1 cellular context compared by ENCODE assay signal in genomic region chr9:95025213-95026170, GRCh38.
TF ChIP-seq lines count a peak whose summit lies in the region.

No MANE protein-coding gene starts in this region.

TF ChIP-seq in HepG2, 621 proteins besides CTCF, POLR2A, EP300 and RAD21 (continued from another document):
- peak; percentile 97; the same call in 1 of the 2 replicates for TF ChIP-seq THRA (CRISPR knock-in tag; IDR thresholded peaks at IDR 0.05; ENCODE audit: borderline replicate concordance)
- 0 out of 2 replicates have a peak, but pooled peaks have one; percentile 20 for TF ChIP-seq KAT8 (CRISPR knock-in tag; IDR thresholded peaks at IDR 0.05)
- no peak for TF ChIP-seq ZNF354B (CRISPR knock-in tag; IDR thresholded peaks at IDR 0.05)
- peak; percentile 39; the same call in 1 of the 2 replicates for TF ChIP-seq ZMYM4 (CRISPR knock-in tag; IDR thresholded peaks at IDR 0.05)
- no peak for TF ChIP-seq NFYC (CRISPR knock-in tag; IDR thresholded peaks at IDR 0.05)
- no peak for TF ChIP-seq KAT7 (CRISPR knock-in tag; IDR thresholded peaks at IDR 0.05; ENCODE audit: borderline replicate concordance)
- peak; percentile 63 for TF ChIP-seq ARID3A (IDR thresholded peaks at IDR 0.05; ENCODE audit: low read depth, low read length)
- TF ChIP-seq U2AF2 (IDR thresholded peaks at IDR 0.05; ENCODE audit: low read depth, low read length) = no peak
- TF ChIP-seq SCMH1 (CRISPR knock-in tag; IDR thresholded peaks at IDR 0.05; ENCODE audit: borderline replicate concordance) = no peak
- no peak for TF ChIP-seq POLR2AphosphoS2 (IDR thresholded peaks at IDR 0.05; ENCODE audit: low read depth, low read length)
- TF ChIP-seq RCOR2 (CRISPR knock-in tag; IDR thresholded peaks at IDR 0.05) = no peak
- TF ChIP-seq ZNF136 (CRISPR knock-in tag; IDR thresholded peaks at IDR 0.05; ENCODE audit: low read depth) = no peak
- TF ChIP-seq ATM (IDR thresholded peaks at IDR 0.05; ENCODE audit: borderline replicate concordance) = no peak
- no peak for TF ChIP-seq ZFAT (CRISPR knock-in tag; conservative IDR thresholded peaks at IDR 0.05)
- peak; percentile 42 for TF ChIP-seq STAG1 (CRISPR knock-in tag; IDR thresholded peaks at IDR 0.05)
- peak; percentile 18; the same call in 1 of the 2 replicates for TF ChIP-seq ZNF687 (CRISPR knock-in tag; IDR thresholded peaks at IDR 0.05)
- TF ChIP-seq ZBTB42 (CRISPR knock-in tag; IDR thresholded peaks at IDR 0.05) = no peak
- no peak for TF ChIP-seq XBP1 (CRISPR knock-in tag; IDR thresholded peaks at IDR 0.05)
- TF ChIP-seq ATAD3A (CRISPR knock-in tag; IDR thresholded peaks at IDR 0.05) = no peak
- no peak for TF ChIP-seq RBM39 (IDR thresholded peaks at IDR 0.05; ENCODE audit: low read depth, low read length, poor library complexity, severe bottlenecking)
- no peak for TF ChIP-seq ZNF770 (CRISPR knock-in tag; IDR thresholded peaks at IDR 0.05)
- no peak for TF ChIP-seq RORA (CRISPR knock-in tag; IDR thresholded peaks at IDR 0.05)
- no peak for TF ChIP-seq TAF1 (CRISPR knock-in tag; IDR thresholded peaks at IDR 0.05)
- no peak for TF ChIP-seq DBP (CRISPR knock-in tag; IDR thresholded peaks at IDR 0.05; ENCODE audit: not compliant biosample characterization)
- no peak for TF ChIP-seq CCAR2 (optimal IDR thresholded peaks at IDR 0.05; ENCODE audit: low read depth, low read length)
- TF ChIP-seq THYN1 (CRISPR knock-in tag; IDR thresholded peaks at IDR 0.05; ENCODE audit: borderline replicate concordance, low read depth) = no peak
- TF ChIP-seq RARA (CRISPR knock-in tag; IDR thresholded peaks at IDR 0.05) = peak; percentile 50
- TF ChIP-seq ZNF841 (CRISPR knock-in tag; IDR thresholded peaks at IDR 0.05; ENCODE audit: borderline replicate concordance) = no peak
- no peak for TF ChIP-seq TOE1 (CRISPR knock-in tag; IDR thresholded peaks at IDR 0.05)
- 0 out of 2 replicates have a peak, but pooled peaks have one; percentile 35 for TF ChIP-seq TFE3 (CRISPR knock-in tag; IDR thresholded peaks at IDR 0.05)
- TF ChIP-seq ZNF777 (CRISPR knock-in tag; IDR thresholded peaks at IDR 0.05) = no peak
- TF ChIP-seq SIN3A (IDR thresholded peaks at IDR 0.05; ENCODE audit: borderline replicate concordance, low read depth, low read length) = no peak
- TF ChIP-seq ARNT (IDR thresholded peaks at IDR 0.05) = no peak
- TF ChIP-seq ZBTB26 (CRISPR knock-in tag; IDR thresholded peaks at IDR 0.05; ENCODE audit: borderline replicate concordance) = peak; percentile 51; the same call in 1 of the 2 replicates
- 0 out of 2 replicates have a peak, but pooled peaks have one; percentile 29 for TF ChIP-seq MAX (IDR thresholded peaks at IDR 0.05)
- TF ChIP-seq IKZF4 (CRISPR knock-in tag; IDR thresholded peaks at IDR 0.05; ENCODE audit: borderline replicate concordance, low read depth, not compliant biosample characterization) = no peak
- no peak for TF ChIP-seq ZNF160 (CRISPR knock-in tag; IDR thresholded peaks at IDR 0.05)
- TF ChIP-seq ZFX (CRISPR knock-in tag; IDR thresholded peaks at IDR 0.05; ENCODE audit: low read depth) = peak; percentile 26; the same call in 1 of the 2 replicates
TF ChIP-seq in HepG2: peak in this region for 34.
